In the genomic region with DNA sequence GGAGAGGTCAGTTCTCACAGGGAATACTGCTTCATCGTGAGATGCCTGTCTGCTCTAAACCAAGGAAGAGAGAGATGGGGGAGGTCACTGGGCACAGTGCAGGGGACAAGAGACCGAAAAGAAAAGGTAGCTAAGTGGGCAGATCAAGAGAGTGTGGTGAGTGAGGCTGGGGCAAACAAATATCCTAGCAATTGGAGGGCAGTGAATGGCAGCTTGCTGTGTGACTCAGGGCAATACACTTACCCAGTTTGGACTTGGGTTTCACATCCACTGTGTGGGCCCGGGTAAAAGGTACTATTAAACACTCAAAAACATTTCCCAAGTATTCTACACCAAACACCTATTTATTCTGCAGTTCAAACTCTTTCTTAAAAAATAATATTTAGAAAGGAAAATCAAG, we compare ENCODE assay signal across 17 cellular contexts. TPM values are rescaled to one million over a fixed set of nuclear protein-coding genes. Genes with fewer than 3 reads are reported as not detected.
DNase-seq lines count a peak whose midpoint lies in the region; ATAC-seq and TF ChIP-seq lines count a peak whose summit lies in the region.
"Had no signal": no experiment of that assay in that cellular context is flagged by ENCODE, and none has a peak within 500 bp of the region (broad histone marks: within the 10 kb centered on the region; RNA-seq: fewer than 3 reads in every experiment).

No MANE protein-coding gene starts in this region.

- DNase-seq in SK-N-SH (no peak), neural crest cell (ENCODE audit: low read depth, low spot score) (no peak), tibial artery (no peak), smooth muscle cell (lab: John Stamatoyannopoulos, UW; ENCODE audit: unreplicated experiment) (no peak), DMS79 (lab: John Stamatoyannopoulos, UW) (no peak)
- DNase-seq in naive thymus-derived CD8-positive, alpha-beta T cell: no peak
- DNase-seq: activated naive CD4-positive, alpha-beta T cell treated with Interleukin-2 at 50 U/mL for 16 hours; brain microvascular endothelial cell; effector memory CD8-positive, alpha-beta T cell; GF-D8; stimulated activated CD4-positive, alpha-beta T cell treated with anti-CD3 and anti-CD28 coated beads, Interleukin-1b, Interleukin-23, amount 100 ng/mL, for 48 hours; T-cell had no signal

- peaks cover 32% of the 10 kb centered on the region for H3K4me1 Mint-ChIP-seq in dendritic cell treated with granulocyte-macrophage colony-stimulating factor and Interleukin-4, amounts not matched to agents 40 ng/mL and 50 ng/mL, for 4 days (ENCODE audit: low read depth)
- H3K4me1 Mint-ChIP-seq in neural crest cell: peaks cover 72% of the 10 kb centered on the region
- H3K4me1 Mint-ChIP-seq in naive thymus-derived CD8-positive, alpha-beta T cell: peaks cover 9 to 21% (median 16%) of the 10 kb centered on the region in 4 donors

- H3K4me2 ChIP-seq in SK-N-SH (peak overlapping the region; percentile 22; the same call in 1 of the 2 replicates), smooth muscle cell (no peak overlapping the region)
- H3K4me2 ChIP-seq: KMS-11 had no signal

- H3K4me1 ChIP-seq in SK-N-SH (ENCODE audit: control insufficient read depth in 1 of 2, insufficient read depth in 2 of 2, low read depth in 1 of 2, low read length in 1 of 2): peaks cover 33 to 49% of the 10 kb centered on the region in 2 experiments
- H3K4me1 ChIP-seq in tibial artery: peaks cover 8 to 98% (median 76%) of the 10 kb centered on the region in 4 donors
- peaks cover 50% of the 10 kb centered on the region for H3K4me1 ChIP-seq in smooth muscle cell (ENCODE audit: low read depth)
- H3K4me1 ChIP-seq: prostate gland had no signal

- no peak overlapping the region for H3K4me3 Mint-ChIP-seq in dendritic cell treated with granulocyte-macrophage colony-stimulating factor and Interleukin-4, amounts not matched to agents 40 ng/mL and 50 ng/mL, for 4 days
- H3K4me3 Mint-ChIP-seq in neural crest cell: peak overlapping the region; percentile 48
- H3K4me3 Mint-ChIP-seq in naive thymus-derived CD8-positive, alpha-beta T cell: no peak overlapping the region
- H3K4me3 Mint-ChIP-seq: effector memory CD8-positive, alpha-beta T cell; memory B cell; T-cell had no signal

- H3K27ac Mint-ChIP-seq in dendritic cell treated with granulocyte-macrophage colony-stimulating factor and Interleukin-4, amounts not matched to agents 40 ng/mL and 50 ng/mL, for 4 days: peak overlapping the region; percentile 10
- peak overlapping the region; percentile 59 for H3K27ac Mint-ChIP-seq in neural crest cell (ENCODE audit: unreplicated experiment)
- no peak overlapping the region for H3K27ac Mint-ChIP-seq in naive thymus-derived CD8-positive, alpha-beta T cell
- H3K27ac Mint-ChIP-seq: effector memory CD8-positive, alpha-beta T cell; memory B cell; T-cell had no signal

- H2AFZ ChIP-seq in SK-N-SH (ENCODE audit: low read depth): no peak overlapping the region
- H2AFZ ChIP-seq in smooth muscle cell (ENCODE audit: low read depth): no peak overlapping the region

- TF ChIP-seq RAD21 in SK-N-SH (IDR thresholded peaks at IDR 0.05; ENCODE audit: low read length): no peak

- H3F3A ChIP-seq in SK-N-SH (replicated peaks; ENCODE audit: insufficient read depth): peaks cover 17% of the 10 kb centered on the region
- H3F3A ChIP-seq in smooth muscle cell (ENCODE audit: low read depth): no peaks in the 10 kb centered on the region

- ATAC-seq in SK-N-SH treated with all-trans-retinoic acid at 6 μM for 48 hours: no peak
- ATAC-seq in naive thymus-derived CD8-positive, alpha-beta T cell: no peak
- ATAC-seq: effector memory CD8-positive, alpha-beta T cell; T-cell had no signal

- H3K79me2 ChIP-seq in SK-N-SH (ENCODE audit: insufficient read depth) (peaks cover 100% of the 10 kb centered on the region), smooth muscle cell (ENCODE audit: low read depth) (peaks cover 61% of the 10 kb centered on the region)

- H3K27ac ChIP-seq in SK-N-SH (ENCODE audit: low read depth in 2 of 2, low read length in 1 of 2): peak overlapping the region in 1 of 2 experiments; percentile 67; a peak in 1 of 4 replicates
- peak overlapping the region; percentile 73 to 86 for H3K27ac ChIP-seq in tibial artery
- H3K27ac ChIP-seq in smooth muscle cell (ENCODE audit: low read depth): no peak overlapping the region
- H3K27ac ChIP-seq: brain microvascular endothelial cell, KMS-11, prostate gland had no signal

- H4K20me1 ChIP-seq in SK-N-SH (ENCODE audit: insufficient read depth) (no peaks in the 10 kb centered on the region; the same call in 1 of the 2 replicates), smooth muscle cell (ENCODE audit: low read depth) (peaks cover 6% of the 10 kb centered on the region)

- no peaks in the 10 kb centered on the region for H3K9me2 ChIP-seq in SK-N-SH

- H3K36me3 Mint-ChIP-seq in dendritic cell treated with granulocyte-macrophage colony-stimulating factor and Interleukin-4, amounts not matched to agents 40 ng/mL and 50 ng/mL, for 4 days (ENCODE audit: low read depth): no peaks in the 10 kb centered on the region
- H3K36me3 Mint-ChIP-seq in neural crest cell (ENCODE audit: low read depth): peaks cover 3% of the 10 kb centered on the region
- no peaks in the 10 kb centered on the region for H3K36me3 Mint-ChIP-seq in naive thymus-derived CD8-positive, alpha-beta T cell
- H3K36me3 Mint-ChIP-seq: memory B cell, T-cell had no signal

- peaks cover 36% of the 10 kb centered on the region for H3K27me3 Mint-ChIP-seq in dendritic cell treated with granulocyte-macrophage colony-stimulating factor and Interleukin-4, amounts not matched to agents 40 ng/mL and 50 ng/mL, for 4 days
- H3K27me3 Mint-ChIP-seq in neural crest cell (ENCODE audit: low read depth): peaks cover 5% of the 10 kb centered on the region
- H3K27me3 Mint-ChIP-seq in naive thymus-derived CD8-positive, alpha-beta T cell: peaks cover 3 to 36% (median 17%) of the 10 kb centered on the region in 5 donors

- H3K4me3 ChIP-seq in SK-N-SH (ENCODE audit: low read depth in 2 of 2, low read length in 1 of 2): no peak overlapping the region
- no peak overlapping the region for H3K4me3 ChIP-seq in tibial artery
- H3K4me3 ChIP-seq in smooth muscle cell: no peak overlapping the region
- H3K4me3 ChIP-seq: prostate gland had no signal

- TF ChIP-seq CTCF in SK-N-SH (IDR thresholded peaks at IDR 0.05): no peak
- TF ChIP-seq CTCF in neural crest cell (conservative IDR thresholded peaks at IDR 0.05): no peak
- TF ChIP-seq CTCF in tibial artery (IDR thresholded peaks at IDR 0.05): no peak
- TF ChIP-seq CTCF in smooth muscle cell (IDR thresholded peaks at IDR 0.05; ENCODE audit: borderline replicate concordance, insufficient read depth, poor library complexity, severe bottlenecking): no peak

- H3K9me3 ChIP-seq in SK-N-SH (no peaks in the 10 kb centered on the region), tibial artery (no peaks in the 10 kb centered on the region), smooth muscle cell (replicated peaks; ENCODE audit: low read depth) (no peaks in the 10 kb centered on the region)
- H3K9me3 ChIP-seq: prostate gland had no signal

- CTCF ChIA-PET in SK-N-SH (lab: Yijun Ruan, JAX): interaction anchor here (0.9 to 19.9 kb wide), 9 partner anchors 8 to 303 kb away, joined by 3 to 579 read pairs (median 5); a partner anchor contains a TSS

- H3K9ac ChIP-seq in SK-N-SH: no peak overlapping the region
- H3K9ac ChIP-seq in smooth muscle cell (ENCODE audit: low read depth): no peak overlapping the region
- H3K9ac ChIP-seq: KMS-11 had no signal

- H3K9me3 Mint-ChIP-seq in dendritic cell treated with granulocyte-macrophage colony-stimulating factor and Interleukin-4, amounts not matched to agents 40 ng/mL and 50 ng/mL, for 4 days: no peaks in the 10 kb centered on the region
- H3K9me3 Mint-ChIP-seq in neural crest cell: no peaks in the 10 kb centered on the region
- H3K9me3 Mint-ChIP-seq in naive thymus-derived CD8-positive, alpha-beta T cell: no peaks in the 10 kb centered on the region
- H3K9me3 Mint-ChIP-seq: effector memory CD8-positive, alpha-beta T cell; memory B cell; T-cell had no signal

- no peaks in the 10 kb centered on the region for H3K27me3 ChIP-seq in SK-N-SH (ENCODE audit: insufficient read depth)
- H3K27me3 ChIP-seq in tibial artery: no peaks in the 10 kb centered on the region
- H3K27me3 ChIP-seq in smooth muscle cell (ENCODE audit: low read depth): no peaks in the 10 kb centered on the region
- H3K27me3 ChIP-seq: brain microvascular endothelial cell had no signal

- TF ChIP-seq EP300 in SK-N-SH (IDR thresholded peaks at IDR 0.05; ENCODE audit: borderline replicate concordance in 1 of 2, low read depth in 1 of 2, low read length in 1 of 2): no peak

- WGBS in SK-N-SH (ENCODE audit: low lambda C conversion rate): 76% methylated on average over 3 of the region's 3 CpGs
- 90% methylated on average over 3 of the region's 3 CpGs for WGBS in smooth muscle cell (ENCODE audit: low lambda C conversion rate)

- POLR2A ChIA-PET in SK-N-SH (lab: Yijun Ruan, JAX): no interaction called here
- POLR2A ChIA-PET in naive thymus-derived CD8-positive, alpha-beta T cell (lab: Charles Lee): interaction anchor here (1.1 kb wide), 1 partner anchor 11 kb away, joined by 5 read pairs; no protein-coding TSS in a partner anchor

- intact Hi-C loops in dendritic cell treated with granulocyte-macrophage colony-stimulating factor and Interleukin-4, amounts not matched to agents 40 ng/mL and 50 ng/mL, for 4 days (cut with micrococcal nuclease): no loop called here
- intact Hi-C loops in tibial artery (cut with DNase I; ENCODE audit: low total_unique reads): no loop called here

- H3K36me3 ChIP-seq in SK-N-SH (replicated peaks in 1 of 2; ENCODE audit: control insufficient read depth in 1 of 2, insufficient read depth in 2 of 2, low read length in 1 of 2) (peaks cover 17 to 34% of the 10 kb centered on the region in 2 experiments), tibial artery (no peaks in the 10 kb centered on the region), smooth muscle cell (ENCODE audit: low read depth) (no peaks in the 10 kb centered on the region)
- H3K36me3 ChIP-seq: brain microvascular endothelial cell, prostate gland had no signal

TF ChIP-seq in SK-N-SH, 30 proteins besides CTCF, POLR2A, EP300 and RAD21 (continues in another document):
- TF ChIP-seq ELF1 (IDR thresholded peaks at IDR 0.05) (no peak), RXRA (IDR thresholded peaks at IDR 0.05; ENCODE audit: borderline replicate concordance, low read depth) (no peak), JUND (IDR thresholded peaks at IDR 0.05) (no peak)

TF ChIP-seq in SK-N-SH treated with all-trans-retinoic acid at 6 μM for 48 hours, 23 proteins besides CTCF, POLR2A, EP300 and RAD21 (continues in another document):
- TF ChIP-seq GLIS3 (CRISPR knock-in tag; IDR thresholded peaks at IDR 0.05) (no peak), PPARA (CRISPR knock-in tag; IDR thresholded peaks at IDR 0.05; ENCODE audit: borderline replicate concordance) (no peak), ARNTL (CRISPR knock-in tag; IDR thresholded peaks at IDR 0.05; ENCODE audit: borderline replicate concordance, low read depth) (no peak)

RNA-seq across cellular contexts. Expression of a gene that starts 10.2 kb away (rescaled TPM):
- polyA plus RNA-seq in SK-N-SH (2012; rRNA removed) (7.3 and 8.5 TPM in 2 replicates), smooth muscle cell (8.7 and 15.7 TPM in 2 replicates)
- 3.9 and 6.2 TPM in 2 replicates for polyA plus RNA-seq in SK-N-SH (2012; cell fraction: cytosol; rRNA removed)
- polyA plus RNA-seq in SK-N-SH (2012; cell fraction: nucleus; rRNA removed): 31.0 and 36.0 TPM in 2 replicates
- total RNA-seq in neural crest cell (35.0 and 37.7 TPM in 2 replicates), smooth muscle cell (8.2 and 12.0 TPM in 2 replicates)
- 1 to 10 TPM; 6.7 to 7.7 TPM for total RNA-seq in naive thymus-derived CD8-positive, alpha-beta T cell
- polyA plus RNA-seq in naive thymus-derived CD8-positive, alpha-beta T cell: under 1 TPM; 0.06 to 0.14 (median 0.06) TPM

Comparison
In these comparisons a context has a peak if more than half of its experiments do, and no peak if none do; other contexts are left out.
1. H3K27ac Mint-ChIP-seq: peak in dendritic cell treated with granulocyte-macrophage colony-stimulating factor and Interleukin-4, amounts not matched to agents 40 ng/mL and 50 ng/mL, for 4 days (single experiment) and neural crest cell (single experiment); none in naive thymus-derived CD8-positive, alpha-beta T cell (0 of 10).